ENCODE assay signal across 1 cellular context in genomic region chr12:82721726-82722125, GRCh38.
TF ChIP-seq lines count a peak whose summit lies in the region.

No MANE protein-coding gene starts in this region.

TF ChIP-seq in GM12878, 131 proteins besides CTCF, POLR2A, EP300 and RAD21 (continued from another document):
- no peak for TF ChIP-seq CUX1 (IDR thresholded peaks at IDR 0.05; ENCODE audit: insufficient replicate concordance, low read depth, low read length)
- no peak for TF ChIP-seq BHLHE40 (IDR thresholded peaks at IDR 0.05; ENCODE audit: borderline replicate concordance in 1 of 2, low read depth in 2 of 2, low read length in 1 of 2)
- TF ChIP-seq NR2C2 (IDR thresholded peaks at IDR 0.05; ENCODE audit: borderline replicate concordance, control insufficient read depth, insufficient read length, low read depth): no peak
- no peak for TF ChIP-seq IRF4 (IDR thresholded peaks at IDR 0.05; ENCODE audit: low read depth, low read length)
- no peak for TF ChIP-seq POU2F2 (IDR thresholded peaks at IDR 0.05; ENCODE audit: borderline replicate concordance, low read depth, low read length)
- no peak for TF ChIP-seq NR2C1 (IDR thresholded peaks at IDR 0.05)
- no peak for TF ChIP-seq ESRRA (IDR thresholded peaks at IDR 0.05; ENCODE audit: low read length)
